14 cellular contexts compared by ENCODE assay signal in genomic region chr14:72771561-72771960, GRCh38.
"Had no signal": no experiment of that assay in that cellular context is flagged by ENCODE, and none has a peak within 500 bp of the region (broad histone marks: within the 10 kb centered on the region; RNA-seq: fewer than 3 reads in every experiment).

No MANE protein-coding gene starts in this region.

- H3K4me1 ChIP-seq: esophagus squamous epithelium, stomach, upper lobe of right lung had no signal

- H3K27me3 ChIP-seq: esophagus squamous epithelium, stomach, testis, upper lobe of right lung had no signal

- ATAC-seq: natural killer cell treated with Interleukin-12 subunit alpha and Interleukin-12 subunit beta and Interleukin-15 and Interleukin-18, amount 100 ng/mL, for 72 hours; upper lobe of right lung had no signal

- H3K27ac ChIP-seq: esophagus squamous epithelium, stomach, testis, upper lobe of right lung had no signal

- H3K36me3 ChIP-seq: esophagus squamous epithelium, stomach, upper lobe of right lung had no signal

- FAIRE-seq: colon had no signal

- H3K4me3 ChIP-seq: esophagus squamous epithelium, stomach, testis, upper lobe of right lung had no signal

- DNase-seq: activated CD4-positive, alpha-beta memory T cell treated with anti-CD3 and anti-CD28 coated beads, Interleukin-2, amount 10 ng/mL, durations not matched to agents 7 days and 5 days; activated naive CD4-positive, alpha-beta T cell treated with anti-CD3 and anti-CD28 coated beads for 36 hours; activated T-cell treated with anti-CD3 and anti-CD28 coated beads, Interleukin-2, amount 50 U/mL, for 24 hours; central memory CD4-positive, alpha-beta T cell; esophagus squamous epithelium; immature natural killer cell; kidney glomerular epithelial cell; nucleus accumbens; right cardiac atrium; stomach; testis; upper lobe of right lung had no signal
